8 cellular contexts compared by ENCODE assay signal in genomic region chr16:30095166-30096078, GRCh38. TPM values are rescaled to one million over a fixed set of nuclear protein-coding genes. Genes with fewer than 3 reads are reported as not detected.
DNase-seq lines count a peak whose midpoint lies in the region; ATAC-seq and TF ChIP-seq lines count a peak whose summit lies in the region.

No MANE protein-coding gene starts in this region.

- DNase-seq in choroid plexus epithelial cell (ENCODE audit: low read depth) (no peak), ureter (ENCODE audit: low spot score) (no peak), omental fat pad (ENCODE audit: low spot score) (no peak), AML-193 (lab: John Stamatoyannopoulos, UW) (no peak)
- no peak for DNase-seq in effector CD4-positive, alpha-beta T cell

- H3K9me3 ChIP-seq in HUES6 (ENCODE audit: control insufficient read depth, insufficient read depth, low read depth, low read length) (peaks cover 24% of the 10 kb centered on the region), muscle layer of colon (ENCODE audit: low read length) (no peaks in the 10 kb centered on the region)

- H3K9ac ChIP-seq in HUES6 (ENCODE audit: low read length) (peak overlapping the region; percentile 50), muscle layer of colon (ENCODE audit: low read length) (peak overlapping the region; percentile 82)

- H3K36me3 ChIP-seq in ACC112 (ENCODE audit: insufficient read depth, low read length) (peaks cover 10% of the 10 kb centered on the region; the same call in 1 of the 2 replicates), HUES6 (ENCODE audit: control insufficient read depth, insufficient read depth, low read length) (peaks cover 6% of the 10 kb centered on the region; the same call in 1 of the 2 replicates), muscle layer of colon (ENCODE audit: insufficient read depth, low read length) (peaks cover 14% of the 10 kb centered on the region)

- H2AFZ ChIP-seq in ACC112 (ENCODE audit: low read length, unreplicated experiment): no peak overlapping the region

- H3K4me3 ChIP-seq in ACC112 (ENCODE audit: low read depth, low read length): peak overlapping the region; percentile 79
- peak overlapping the region; percentile 66 for H3K4me3 ChIP-seq in HUES6 (ENCODE audit: low read depth, low read length)
- H3K4me3 ChIP-seq in choroid plexus epithelial cell (ENCODE audit: low read depth, low read length): peak overlapping the region; percentile 75
- H3K4me3 ChIP-seq in muscle layer of colon (ENCODE audit: low read depth in 1 of 2, low read length in 2 of 2): peak overlapping the region; percentile 75 to 93

- peaks cover 3% of the 10 kb centered on the region for H3K79me2 ChIP-seq in ACC112 (ENCODE audit: control insufficient read depth, insufficient read depth, low read length, unreplicated experiment)

- H3K27ac ChIP-seq in ACC112 (ENCODE audit: low read depth, low read length): no peak overlapping the region
- peak overlapping the region; percentile 12; the same call in 1 of the 2 replicates for H3K27ac ChIP-seq in HUES6 (ENCODE audit: low read depth, low read length)
- H3K27ac ChIP-seq in muscle layer of colon (ENCODE audit: low read depth, low read length): peak overlapping the region; percentile 93

- TF ChIP-seq CTCF in choroid plexus epithelial cell (conservative IDR thresholded peaks at IDR 0.05; ENCODE audit: low read depth, low read length) (no peak), omental fat pad (IDR thresholded peaks at IDR 0.05) (no peak)

- ATAC-seq in omental fat pad (ENCODE audit: low FRiP score): no peak

- no peaks in the 10 kb centered on the region for H3K27me3 ChIP-seq in ACC112 (ENCODE audit: insufficient read depth, low read length)
- no peaks in the 10 kb centered on the region for H3K27me3 ChIP-seq in HUES6 (ENCODE audit: control insufficient read depth, insufficient read depth, low read length)
- H3K27me3 ChIP-seq in muscle layer of colon (ENCODE audit: control insufficient read depth in 1 of 2, insufficient read depth in 2 of 2, low read length in 2 of 2): no peaks in the 10 kb centered on the region

- H3K4me1 ChIP-seq in ACC112 (ENCODE audit: control insufficient read depth, insufficient read depth, low read length, unreplicated experiment): peaks cover 15% of the 10 kb centered on the region
- peaks cover 26% of the 10 kb centered on the region for H3K4me1 ChIP-seq in HUES6 (ENCODE audit: control insufficient read depth, insufficient read depth, low read length)
- peaks cover 25% of the 10 kb centered on the region for H3K4me1 ChIP-seq in muscle layer of colon (ENCODE audit: insufficient read depth, low read length)

RNA-seq across cellular contexts. Expression of gene YPEL3, which starts 0.6 kb away (rescaled TPM):
- total RNA-seq in ureter (31.0 TPM), omental fat pad (10 to 100 TPM; 33.0 to 93.7 (median 74.9) TPM)

RNA-seq across cellular contexts. Expression of gene TBX6, which starts 3.7 kb away (rescaled TPM):
- total RNA-seq in ureter (8.9 TPM), omental fat pad (under 1 TPM in 2 of 4 donors, not detected in 2; 0.36 to 0.56 TPM)

RNA-seq across cellular contexts. Expression of gene GDPD3, which starts 17.9 kb away (rescaled TPM):
- total RNA-seq in ureter (53.1 TPM), omental fat pad (1 to 10 TPM; 1.6 to 6.3 (median 2.8) TPM)

RNA-seq across cellular contexts. Expression of gene PPP4C, which starts 19.6 kb away (rescaled TPM):
- total RNA-seq in ureter (88.9 TPM), omental fat pad (10 to 100 TPM; 49.8 to 59.1 (median 56.3) TPM)

RNA-seq across cellular contexts. Expression of gene MAPK3, which starts 27.6 kb away (rescaled TPM):
- total RNA-seq in ureter (96.4 TPM), omental fat pad (100 to 1,000 TPM in 1 of 4 donors, 10 to 100 TPM in 3; 58.1 to 149 (median 87.0) TPM)
